18 cellular contexts compared by ENCODE assay signal in genomic region chr5:53616939-53617549, GRCh38. TPM values are rescaled to one million over a fixed set of nuclear protein-coding genes. Genes with fewer than 3 reads are reported as not detected.
DNase-seq lines count a peak whose midpoint lies in the region; ATAC-seq and TF ChIP-seq lines count a peak whose summit lies in the region.
"Had no signal": no experiment of that assay in that cellular context is flagged by ENCODE, and none has a peak within 500 bp of the region (broad histone marks: within the 10 kb centered on the region; RNA-seq: fewer than 3 reads in every experiment).

No MANE protein-coding gene starts in this region.

- in situ Hi-C loops in ACHN (cut with HindIII; ENCODE audit: low pct_ligation_motif_present, low pct_unique_long_range_greater_than_20kb, low sequenced_read_pairs): no loop called here

- H2AFZ ChIP-seq in GM23338 (no peak overlapping the region), trophoblast cell (ENCODE audit: insufficient read depth, low read length, poor library complexity) (no peak overlapping the region)

- ATAC-seq in GM23338 (no peak), HG03095 (IDR thresholded peaks at IDR 0.05; ENCODE audit: unreplicated experiment) (no peak)
- ATAC-seq: naive thymus-derived CD8-positive, alpha-beta T cell had no signal

- H3K4me3 Mint-ChIP-seq in GM23338: no peak overlapping the region
- H3K4me3 Mint-ChIP-seq: naive thymus-derived CD8-positive, alpha-beta T cell had no signal

- H3K36me3 ChIP-seq in GM23338 (ENCODE audit: insufficient read depth): no peaks in the 10 kb centered on the region
- H3K36me3 ChIP-seq in SJCRH30: no peaks in the 10 kb centered on the region
- H3K36me3 ChIP-seq in trophoblast cell (ENCODE audit: control insufficient read depth in 1 of 2, insufficient read depth in 2 of 2, low read length in 2 of 2): no peaks in the 10 kb centered on the region
- H3K36me3 ChIP-seq: ascending aorta, prostate gland, SJSA1 had no signal

- H2BK5ac ChIP-seq in trophoblast cell (ENCODE audit: low read depth, low read length, poor library complexity): no peak overlapping the region

- H3K27me3 Mint-ChIP-seq in GM23338 (ENCODE audit: insufficient read depth, low read depth, poor library complexity): peaks cover 3% of the 10 kb centered on the region
- H3K27me3 Mint-ChIP-seq: naive thymus-derived CD8-positive, alpha-beta T cell had no signal

- no peak overlapping the region for H3K14ac ChIP-seq in trophoblast cell (ENCODE audit: low read length)

- no peak overlapping the region for H2AK5ac ChIP-seq in trophoblast cell (ENCODE audit: low read length)

- H3K9me3 ChIP-seq in SJCRH30 (replicated peaks) (no peaks in the 10 kb centered on the region), trophoblast cell (ENCODE audit: insufficient read depth, low read depth, low read length) (no peaks in the 10 kb centered on the region)
- H3K9me3 ChIP-seq: ascending aorta, Caco-2, prostate gland, SJSA1 had no signal

- H3K27ac Mint-ChIP-seq in GM23338: no peak overlapping the region

- H2BK120ac ChIP-seq in trophoblast cell (ENCODE audit: insufficient read depth, low read length, poor library complexity): no peak overlapping the region

- no peak overlapping the region for H3K4me3 ChIP-seq in GM23338
- H3K4me3 ChIP-seq in SJCRH30: no peak overlapping the region
- no peak overlapping the region for H3K4me3 ChIP-seq in fibroblast of mammary gland (ENCODE audit: control insufficient read depth, low read depth, low read length)
- H3K4me3 ChIP-seq in trophoblast cell (ENCODE audit: low read depth, low read length): no peak overlapping the region
- H3K4me3 ChIP-seq: ascending aorta, lung, prostate gland, SJSA1 had no signal

- H3K4me1 ChIP-seq in GM23338 (ENCODE audit: insufficient read depth) (peaks cover 30% of the 10 kb centered on the region), SJCRH30 (no peaks in the 10 kb centered on the region), trophoblast cell (ENCODE audit: control insufficient read depth in 1 of 2, insufficient read depth in 2 of 2, low read length in 2 of 2) (no peaks in the 10 kb centered on the region)
- H3K4me1 ChIP-seq: ascending aorta, Caco-2, prostate gland, SJSA1 had no signal

- no peak overlapping the region for H3K4ac ChIP-seq in trophoblast cell (ENCODE audit: low read depth, low read length)

- no peak overlapping the region for H3K18ac ChIP-seq in trophoblast cell (ENCODE audit: low read length)

- H3K4me1 Mint-ChIP-seq in GM23338: peaks cover 30% of the 10 kb centered on the region

- no peaks in the 10 kb centered on the region for H3K79me1 ChIP-seq in trophoblast cell (ENCODE audit: low read length)

- H3F3A ChIP-seq in GM23338 (replicated peaks; ENCODE audit: low read depth): no peaks in the 10 kb centered on the region

- no peak overlapping the region for H3K23ac ChIP-seq in trophoblast cell (ENCODE audit: low read length)

- no peak overlapping the region for H4K8ac ChIP-seq in trophoblast cell (ENCODE audit: low read depth, low read length)

- H3K27ac ChIP-seq in GM23338 (ENCODE audit: low read depth): no peak overlapping the region
- no peak overlapping the region for H3K27ac ChIP-seq in SJCRH30
- H3K27ac ChIP-seq in trophoblast cell (ENCODE audit: low read depth, low read length): no peak overlapping the region
- H3K27ac ChIP-seq: ascending aorta, prostate gland, SJSA1 had no signal

- H3K79me2 ChIP-seq in GM23338 (replicated peaks; ENCODE audit: insufficient read depth) (no peaks in the 10 kb centered on the region; the same call in 1 of the 2 replicates), trophoblast cell (ENCODE audit: control insufficient read depth, insufficient read depth, low read length, poor library complexity) (no peaks in the 10 kb centered on the region)

- peaks cover 1% of the 10 kb centered on the region; the same call in 2 of the 3 replicates for H3K36me3 Mint-ChIP-seq in GM23338 (ENCODE audit: low read depth)

- no peak for TF ChIP-seq CTCF in GM23338 (conservative IDR thresholded peaks at IDR 0.05; ENCODE audit: low read depth in 2 of 2)
- no peak for TF ChIP-seq CTCF in fibroblast of mammary gland (conservative IDR thresholded peaks at IDR 0.05; ENCODE audit: control insufficient read depth, insufficient read depth, low read depth, low read length)

- no peak overlapping the region for H4K91ac ChIP-seq in trophoblast cell (ENCODE audit: low read depth, low read length)

- no peaks in the 10 kb centered on the region for H3K27me3 ChIP-seq in GM23338 (ENCODE audit: insufficient read depth)
- no peaks in the 10 kb centered on the region for H3K27me3 ChIP-seq in SJCRH30
- H3K27me3 ChIP-seq in trophoblast cell (ENCODE audit: insufficient read depth, low read length): no peaks in the 10 kb centered on the region
- H3K27me3 ChIP-seq: ascending aorta, SJSA1 had no signal

- no peak overlapping the region for H2BK12ac ChIP-seq in trophoblast cell (ENCODE audit: low read length)

- no peak overlapping the region for H3K9ac ChIP-seq in trophoblast cell (ENCODE audit: low read length)

- H3K4me2 ChIP-seq in GM23338 (no peak overlapping the region), trophoblast cell (ENCODE audit: low read length) (no peak overlapping the region)

- H3K9me2 ChIP-seq in GM23338 (ENCODE audit: insufficient read depth): no peaks in the 10 kb centered on the region

- DNase-seq in ACHN (peak; percentile 7), GM23338 (ENCODE audit: low spot score) (peak; percentile 48), SJCRH30 (peak; percentile 5 to 32), fibroblast of mammary gland (ENCODE audit: low read depth) (peak; percentile 15), DMS53 treated with DMSO at 0.1 percent for 48 hours (lab: John Stamatoyannopoulos, UW; ENCODE audit: unreplicated experiment) (no peak), DMS79 treated with DMSO at 0.1 percent for 48 hours (lab: John Stamatoyannopoulos, UW) (no peak), trophoblast cell (no peak)
- DNase-seq: activated effector memory CD4-positive, alpha-beta T cell treated with anti-CD3 and anti-CD28 coated beads, Interleukin-2, amount 50 U/mL, for 16 hours; Caco-2; naive thymus-derived CD8-positive, alpha-beta T cell; NCI-H1930; NCI-H524; T-helper 9 cell had no signal

- no peak overlapping the region for H4K12ac ChIP-seq in trophoblast cell (ENCODE audit: low read depth, low read length)

- WGBS in trophoblast cell (ENCODE audit: extremely low coverage, insufficient coverage, insufficient read length): 100% methylated on average over 2 of the region's 3 CpGs

- no peaks in the 10 kb centered on the region for H3K9me3 Mint-ChIP-seq in GM23338

- no peaks in the 10 kb centered on the region for H4K20me1 ChIP-seq in GM23338 (replicated peaks; ENCODE audit: insufficient read depth)

TF ChIP-seq in GM23338, 12 proteins besides CTCF, POLR2A, EP300 and RAD21:
- TF ChIP-seq ZNF114 (CRISPR knock-in tag; IDR thresholded peaks at IDR 0.05) (no peak), POLR2AphosphoS5 (IDR thresholded peaks at IDR 0.05; ENCODE audit: low read depth) (no peak), EZH2 (IDR thresholded peaks at IDR 0.05; ENCODE audit: low read depth, unreplicated experiment) (no peak), STAT1 (IDR thresholded peaks at IDR 0.05; ENCODE audit: unreplicated experiment) (no peak), ETS1 (IDR thresholded peaks at IDR 0.05) (no peak), ZNF331 (CRISPR knock-in tag; IDR thresholded peaks at IDR 0.05; ENCODE audit: low read depth) (no peak), EZH2phosphoT487 (IDR thresholded peaks at IDR 0.05; ENCODE audit: unreplicated experiment) (no peak), REST (IDR thresholded peaks at IDR 0.05; ENCODE audit: unreplicated experiment) (peak; percentile 76), NANOG (IDR thresholded peaks at IDR 0.05; ENCODE audit: borderline replicate concordance) (no peak)

RNA-seq across cellular contexts. Expression of gene NDUFS4, which starts 56.6 kb away (rescaled TPM):
- total RNA-seq in GM23338 (2014; rRNA removed; shearing (Covaris generic)): 65.6 and 73.9 TPM in 2 replicates
- polyA plus RNA-seq in GM23338 (2016; fragmentation: Nextera tagmentation; extraction: Ambion mirVana): 131 and 151 TPM in 2 replicates
- total RNA-seq in SJCRH30 (2014; rRNA removed; shearing (Covaris generic)): 80.7 and 91.6 TPM in 2 replicates
- 59.8 and 62.8 TPM in 2 replicates for polyA plus RNA-seq in trophoblast cell (2013)

Comparison
In these comparisons a context has a peak if more than half of its experiments do, and no peak if none do; other contexts are left out.
1. DNase-seq: peak in ACHN (single experiment), GM23338 (single experiment), SJCRH30 (2 of 2) and fibroblast of mammary gland (single experiment); none in DMS53 treated with DMSO at 0.1 percent for 48 hours (single experiment), DMS79 treated with DMSO at 0.1 percent for 48 hours (single experiment) and trophoblast cell (0 of 2).